Comparison of ENCODE assay signal across 8 cellular contexts in the genomic region with DNA sequence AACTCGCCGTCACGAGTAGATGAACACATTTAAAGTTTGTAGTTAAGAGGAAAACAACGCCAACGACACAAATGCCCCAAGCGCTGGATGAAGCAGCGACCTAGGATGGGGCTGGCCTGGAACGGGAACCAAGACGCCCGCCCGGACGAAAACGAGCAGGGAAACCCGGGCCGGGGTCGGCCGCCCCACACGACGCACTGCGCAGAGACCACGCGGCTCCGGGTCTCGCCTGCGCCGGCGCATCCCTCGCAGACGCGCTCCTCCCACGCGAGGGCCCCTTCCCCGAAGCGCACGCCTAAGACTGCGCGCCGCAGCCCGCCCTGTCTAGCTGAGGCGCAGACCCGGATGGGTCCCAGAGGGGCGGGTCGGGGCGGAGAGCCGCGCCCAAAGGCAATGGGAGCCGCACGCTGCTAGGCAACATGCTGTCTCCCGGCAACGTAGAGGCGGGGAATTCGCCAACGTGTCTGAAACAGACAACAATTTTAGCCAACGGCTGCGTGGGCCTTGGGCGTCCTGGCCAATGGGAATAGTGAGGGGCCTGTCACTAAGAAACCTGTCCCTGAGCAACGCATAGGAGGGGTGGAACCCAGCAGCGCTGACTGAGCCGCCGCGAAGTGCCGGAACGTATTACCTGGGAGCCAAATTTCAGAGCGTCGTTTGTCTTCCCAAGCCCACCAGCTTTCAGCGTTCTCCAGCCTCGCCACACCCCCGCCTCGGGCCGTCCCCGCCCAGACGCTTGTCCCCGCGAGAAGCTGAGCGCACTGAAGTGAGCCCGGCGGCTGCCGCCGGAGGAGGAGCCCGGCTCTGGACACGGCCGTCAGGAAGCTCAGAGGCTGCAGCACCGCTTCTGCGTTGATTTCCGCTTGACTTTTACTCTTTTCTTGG. TPM values are rescaled to one million over a fixed set of nuclear protein-coding genes. Genes with fewer than 3 reads are reported as not detected.
A peak's percentile ranks its signal among the peaks of the same experiment; 100 is the strongest.
DNase-seq lines count a peak whose midpoint lies in the region; ATAC-seq and TF ChIP-seq lines count a peak whose summit lies in the region.

No MANE protein-coding gene starts in this region.

- intact Hi-C loops in heart right ventricle (cut with DNase I), result loop anchor here in 2 of 10 donors (1.0 to 10.0 kb wide), 3 partner anchors 21 to 144 kb away; a partner anchor contains a TSS

- peak in 1 of 2 donors; percentile 52 for TF ChIP-seq EP300 in tibial nerve (IDR thresholded peaks at IDR 0.05)

- H3K27ac ChIP-seq in heart right ventricle (peak overlapping the region; percentile 17 to 84 (median 68)), tibial nerve (peak overlapping the region in 3 of 4 donors; percentile 80 to 85 (median 83))

- WGBS in heart right ventricle, 2 donors, result 0% methylated on average over 85 of the region's 85 CpGs
- WGBS in tibial nerve, 2 donors, result 0 to 2% methylated on average over 53 to 58 of the region's 85 CpGs

- TF ChIP-seq CTCF in heart right ventricle (IDR thresholded peaks at IDR 0.05) (no peak), tibial nerve (IDR thresholded peaks at IDR 0.05) (no peak)

- H3K4me1 ChIP-seq in heart right ventricle, result peaks cover 0 to 26% (median 10%) of the 10 kb centered on the region in 9 donors
- H3K4me1 ChIP-seq in tibial nerve, result no peaks in the 10 kb centered on the region

- no peaks in the 10 kb centered on the region for H3K36me3 ChIP-seq in heart right ventricle
- H3K36me3 ChIP-seq in tibial nerve, result peaks cover 0 to 9% (median 0%) of the 10 kb centered on the region in 3 donors

- H3K4me3 ChIP-seq in heart right ventricle (peak overlapping the region; percentile 50 to 84 (median 63)), tibial nerve (peak overlapping the region; percentile 44 to 58 (median 50))

- TF ChIP-seq POLR2A in tibial nerve (IDR thresholded peaks at IDR 0.05), result peak in 1 of 2 donors; percentile 25

- peak; percentile 82 for DNase-seq in COR-L47 (lab: John Stamatoyannopoulos, UW)
- DNase-seq in HuH-7.5 (ENCODE audit: low spot score), result peak; percentile 48
- peak; percentile 91 to 97 (median 95) for DNase-seq in T-helper 1 cell
- peak; percentile 98 for DNase-seq in amniotic stem cell (lab: John Stamatoyannopoulos, UW)
- peak; percentile 96 to 99 for DNase-seq in heart right ventricle
- DNase-seq in pons (ENCODE audit: low spot score), result peak; percentile 99
- DNase-seq in tibial nerve (ENCODE audit: low spot score in 2 of 2), result peak; percentile 85 to 87

- H3K27me3 ChIP-seq in heart right ventricle (peaks cover 0 to 50% (median 8%) of the 10 kb centered on the region in 7 donors), tibial nerve (no peaks in the 10 kb centered on the region)

- H3K9me3 ChIP-seq in heart right ventricle, result peaks cover 0 to 57% (median 12%) of the 10 kb centered on the region in 11 donors
- peaks cover 0 to 94% (median 11%) of the 10 kb centered on the region in 4 donors for H3K9me3 ChIP-seq in tibial nerve

- peak; percentile 93 for ATAC-seq in GM21381 (IDR thresholded peaks at IDR 0.05; ENCODE audit: unreplicated experiment)
- ATAC-seq in heart right ventricle, result peak; percentile 96 to 99 (median 97)

RNA-seq across cellular contexts. Expression of a gene that starts 21.0 kb away (rescaled TPM):
- total RNA-seq in heart right ventricle (10 to 100 TPM; 10.2 to 19.5 (median 15.0) TPM), tibial nerve (10 to 100 TPM; 36.1 to 58.6 (median 39.8) TPM)
- polyA plus RNA-seq in heart right ventricle, result 10 to 100 TPM; 14.4 to 27.2 TPM

RNA-seq across cellular contexts. Expression of a gene that starts 47.7 kb away (rescaled TPM):
- 10 to 100 TPM in 9 of 10 donors, 1 to 10 TPM in 1; 9.3 to 14.4 (median 12.3) TPM for total RNA-seq in heart right ventricle
- polyA plus RNA-seq in heart right ventricle, result 1 to 10 TPM; 2.0 to 9.7 TPM
- total RNA-seq in tibial nerve, result 10 to 100 TPM in 1 of 4 donors, 1 to 10 TPM in 3; 7.9 to 20.6 (median 9.0) TPM

Comparison
In these comparisons a context has a peak if more than half of its experiments do, and no peak if none do; other contexts are left out.
1. Peak in every context shown above with its lines: DNase-seq, ATAC-seq, H3K4me3 ChIP-seq and H3K27ac ChIP-seq.
2. DNase-seq: peak in every context shown above with its lines; median percentile 99 in pons; 98 in amniotic stem cell; 98 in heart right ventricle; 95 in T-helper 1 cell; 86 in tibial nerve; 82 in COR-L47; 48 in HuH-7.5.